26 cellular contexts compared by ENCODE assay signal in the genomic region with DNA sequence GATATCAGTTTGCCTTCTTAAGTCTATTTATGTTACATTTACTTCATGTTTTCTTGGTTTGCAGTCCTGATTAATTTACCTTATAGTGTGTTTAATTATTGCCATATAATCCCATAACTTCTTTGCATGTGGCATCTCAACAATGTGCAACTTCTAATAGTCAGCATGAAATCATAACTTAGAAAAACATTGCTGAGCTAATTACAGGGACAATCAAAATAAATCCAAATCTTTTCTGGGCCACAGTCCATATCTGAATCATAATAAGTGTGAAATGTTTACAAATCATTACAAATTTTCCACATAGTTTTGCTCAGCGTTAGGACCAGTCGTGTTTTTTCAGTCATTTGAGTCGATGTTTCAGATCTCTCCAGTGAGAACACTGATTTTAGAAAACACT. TPM values are rescaled to one million over a fixed set of nuclear protein-coding genes. Genes with fewer than 3 reads are reported as not detected.
DNase-seq lines count a peak whose midpoint lies in the region; ATAC-seq and TF ChIP-seq lines count a peak whose summit lies in the region.
"Had no signal": no experiment of that assay in that cellular context is flagged by ENCODE, and none has a peak within 500 bp of the region (broad histone marks: within the 10 kb centered on the region; RNA-seq: fewer than 3 reads in every experiment).

No MANE protein-coding gene starts in this region.

- H3K79me1 ChIP-seq in IMR-90 (ENCODE audit: low read depth in 1 of 2, low read length in 2 of 2): no peaks in the 10 kb centered on the region

- no peak overlapping the region for H3K4me3 Mint-ChIP-seq in CD4-positive, alpha-beta memory T cell
- H3K4me3 Mint-ChIP-seq: activated CD8-positive, alpha-beta T cell treated with anti-CD3 and anti-CD28 coated beads for 36 hours; activated naive CD4-positive, alpha-beta T cell treated with anti-CD3 and anti-CD28 coated beads, Interleukin-2, amount 50 U/mL, for 24 hours; activated T-cell treated with anti-CD3 and anti-CD28 coated beads, Interleukin-2, amount 50 U/mL, for 24 hours; neural progenitor cell; stimulated activated effector memory CD8-positive, alpha-beta T cell treated with anti-CD3 and anti-CD28 coated beads, Interleukin-12 subunit alpha, Interleukin-12 subunit beta, amount 100 ng/mL, for 72 hours had no signal

- H3K36me3 Mint-ChIP-seq in CD4-positive, alpha-beta memory T cell: no peaks in the 10 kb centered on the region
- H3K36me3 Mint-ChIP-seq: activated naive CD4-positive, alpha-beta T cell treated with anti-CD3 and anti-CD28 coated beads, Interleukin-2, amount 50 U/mL, for 24 hours; neural progenitor cell; stimulated activated effector memory CD8-positive, alpha-beta T cell treated with anti-CD3 and anti-CD28 coated beads, Interleukin-12 subunit alpha, Interleukin-12 subunit beta, amount 100 ng/mL, for 72 hours had no signal

- TF ChIP-seq CTCF in IMR-90 (conservative IDR thresholded peaks at IDR 0.05; ENCODE audit: low read depth, low read length) (no peak), mammary epithelial cell (conservative IDR thresholded peaks at IDR 0.05 in 1 of 2, IDR thresholded peaks at IDR 0.05 in 1 of 2; ENCODE audit: extremely low read depth in 1 of 2, insufficient read depth in 1 of 2, low read depth in 1 of 2, low read length in 2 of 2) (no peak), dorsolateral prefrontal cortex (IDR thresholded peaks at IDR 0.05 in 54 of 56, conservative IDR thresholded peaks at IDR 0.05 in 2 of 56; ENCODE audit: low read depth in 1 of 56, partially characterized antibody in 56 of 56) (no peak)

- peak overlapping the region; percentile 9 for H2AFZ ChIP-seq in ACC112 (ENCODE audit: low read length, unreplicated experiment)
- no peak overlapping the region for H2AFZ ChIP-seq in IMR-90 (replicated peaks; ENCODE audit: low read length, poor library complexity)
- no peak overlapping the region for H2AFZ ChIP-seq in mammary epithelial cell (ENCODE audit: low read depth, low read length)
- H2AFZ ChIP-seq: neural progenitor cell had no signal

- peak overlapping the region; percentile 98; the same call in 1 of the 2 replicates for H2BK120ac ChIP-seq in IMR-90 (ENCODE audit: low read depth, low read length)

- H3K4me3 ChIP-seq in ACC112 (ENCODE audit: low read depth, low read length): peak overlapping the region; percentile 3; the same call in 1 of the 2 replicates
- no peak overlapping the region for H3K4me3 ChIP-seq in IMR-90 (ENCODE audit: insufficient read depth, low read depth, low read length)
- no peak overlapping the region for H3K4me3 ChIP-seq in mammary epithelial cell (replicated peaks in 1 of 3; ENCODE audit: insufficient read depth in 1 of 3, low read depth in 2 of 3, low read length in 3 of 3)
- no peak overlapping the region for H3K4me3 ChIP-seq in dorsolateral prefrontal cortex
- no peak overlapping the region for H3K4me3 ChIP-seq in CD4-positive, alpha-beta memory T cell (ENCODE audit: low read length in 2 of 2)
- H3K4me3 ChIP-seq: gastrocnemius medialis, neural progenitor cell, thyroid gland had no signal

- no CpG with 5 or more reads among the region's 3 CpGs for WGBS in IMR-90 (ENCODE audit: extremely low coverage in 2 of 2, insufficient read length in 1 of 2), 2 experiments
- 32% methylated on average over 3 of the region's 3 CpGs for WGBS in mammary epithelial cell (ENCODE audit: low coverage, missing lambda C conversion rate)

- no peak overlapping the region; the same call in 2 of the 3 replicates for H2BK15ac ChIP-seq in IMR-90 (ENCODE audit: low read depth, low read length)

- H3K18ac ChIP-seq in IMR-90 (ENCODE audit: low read depth, low read length): peak overlapping the region; percentile 93; the same call in 1 of the 2 replicates

- H3K27me3 ChIP-seq in ACC112 (ENCODE audit: insufficient read depth, low read length) (no peaks in the 10 kb centered on the region), IMR-90 (ENCODE audit: control insufficient read depth, insufficient read depth, low read length) (no peaks in the 10 kb centered on the region), mammary epithelial cell (ENCODE audit: insufficient read depth, low read length) (no peaks in the 10 kb centered on the region), dorsolateral prefrontal cortex (no peaks in the 10 kb centered on the region)
- no peaks in the 10 kb centered on the region for H3K27me3 ChIP-seq in CD4-positive, alpha-beta memory T cell (ENCODE audit: insufficient read depth, low read length)
- H3K27me3 ChIP-seq: gastrocnemius medialis, neural progenitor cell, thyroid gland had no signal

- H3K27ac Mint-ChIP-seq in CD4-positive, alpha-beta memory T cell: no peak overlapping the region
- H3K27ac Mint-ChIP-seq: activated CD8-positive, alpha-beta T cell treated with anti-CD3 and anti-CD28 coated beads for 36 hours; activated naive CD4-positive, alpha-beta T cell treated with anti-CD3 and anti-CD28 coated beads, Interleukin-2, amount 50 U/mL, for 24 hours; activated T-cell treated with anti-CD3 and anti-CD28 coated beads, Interleukin-2, amount 50 U/mL, for 24 hours; neural progenitor cell; stimulated activated effector memory CD8-positive, alpha-beta T cell treated with anti-CD3 and anti-CD28 coated beads, Interleukin-12 subunit alpha, Interleukin-12 subunit beta, amount 100 ng/mL, for 72 hours had no signal

- 0 out of 2 replicates have a peak overlapping the region, but pooled peaks have one; percentile 1 for H2BK20ac ChIP-seq in IMR-90 (ENCODE audit: low read depth, low read length)

- H3K23ac ChIP-seq in IMR-90 (ENCODE audit: low read depth, low read length): no peak overlapping the region

- TF ChIP-seq RAD21 in IMR-90 (IDR thresholded peaks at IDR 0.05; ENCODE audit: low read length): no peak

- TF ChIP-seq POLR2A in IMR-90 (IDR thresholded peaks at IDR 0.05; ENCODE audit: low read depth, low read length): no peak

- in situ Hi-C loops in IMR-90 (cut with MboI; ENCODE audit: low sequenced_read_pairs) (no loop called here), mammary epithelial cell (cut with MboI; ENCODE audit: low sequenced_read_pairs in 2 of 2) (no loop called here)

- peaks cover 56% of the 10 kb centered on the region for H3K4me1 ChIP-seq in ACC112 (ENCODE audit: control insufficient read depth, insufficient read depth, low read length, unreplicated experiment)
- H3K4me1 ChIP-seq in IMR-90 (ENCODE audit: control insufficient read depth, insufficient read depth, low read length): peaks cover 18% of the 10 kb centered on the region
- H3K4me1 ChIP-seq in mammary epithelial cell (ENCODE audit: insufficient read depth, low read length): peaks cover 19% of the 10 kb centered on the region
- H3K4me1 ChIP-seq in CD4-positive, alpha-beta memory T cell (ENCODE audit: insufficient read depth, low read length): no peaks in the 10 kb centered on the region
- H3K4me1 ChIP-seq: gastrocnemius medialis had no signal

- intact Hi-C loops in IMR-90 (cut with micrococcal nuclease) (loop anchor here (10.0 kb wide), 1 partner anchor 179 kb away; the partner anchor contains the start of gene TMEM26), mammary epithelial cell (cut with micrococcal nuclease) (loop anchor here (10.0 kb wide), 1 partner anchor 271 kb away; the partner anchor contains the start of gene ARID5B), dorsolateral prefrontal cortex (cut with DNase I) (no loop called here)
- intact Hi-C loops in CD4-positive, alpha-beta memory T cell (cut with micrococcal nuclease): no loop called here

- no peak overlapping the region for H4K91ac ChIP-seq in IMR-90 (ENCODE audit: insufficient read depth, low read depth, low read length)

- H2AK9ac ChIP-seq in IMR-90 (replicated peaks; ENCODE audit: low read depth, low read length, poor library complexity): no peak overlapping the region

- CTCF ChIA-PET in IMR-90 (lab: Yijun Ruan, JAX) (no interaction called here), mammary epithelial cell (lab: Charles Lee; ENCODE audit: low non-redundant PET) (interaction anchor here (0.5 kb wide), 1 partner anchor 310 kb away, joined by 3 read pairs; no protein-coding TSS in a partner anchor)
- CTCF ChIA-PET in CD4-positive, alpha-beta memory T cell (lab: Charles Lee; ENCODE audit: partially characterized antibody): no interaction called here

- peak overlapping the region; percentile 89 for H2BK5ac ChIP-seq in IMR-90 (ENCODE audit: low read depth, low read length, poor library complexity, severe bottlenecking)

- H3K9me3 ChIP-seq in IMR-90 (ENCODE audit: control insufficient read depth, insufficient read depth, low read length) (no peaks in the 10 kb centered on the region), mammary epithelial cell (replicated peaks; ENCODE audit: insufficient read depth, low read length) (no peaks in the 10 kb centered on the region)
- H3K9me3 ChIP-seq in CD4-positive, alpha-beta memory T cell (ENCODE audit: control insufficient read depth in 1 of 2, low read length in 2 of 2): no peaks in the 10 kb centered on the region
- H3K9me3 ChIP-seq: gastrocnemius medialis, thyroid gland had no signal

- H3K4ac ChIP-seq in IMR-90 (ENCODE audit: low read depth, low read length): no peak overlapping the region; the same call in 1 of the 2 replicates

- H4K20me1 ChIP-seq in IMR-90 (ENCODE audit: insufficient read depth, low read length) (no peaks in the 10 kb centered on the region), mammary epithelial cell (ENCODE audit: insufficient read depth, low read length) (no peaks in the 10 kb centered on the region)

- peak; percentile 40 for ATAC-seq in IMR-90 (ENCODE audit: low read depth)
- ATAC-seq: activated CD8-positive, alpha-beta T cell treated with anti-CD3 and anti-CD28 coated beads for 36 hours; gastrocnemius medialis; left colon; Right ventricle myocardium inferior; stimulated activated effector memory CD8-positive, alpha-beta T cell treated with anti-CD3 and anti-CD28 coated beads, Interleukin-12 subunit alpha, Interleukin-12 subunit beta, amount 100 ng/mL, for 72 hours had no signal

- H3K27me3 Mint-ChIP-seq in CD4-positive, alpha-beta memory T cell: peaks cover 0 to 1% of the 10 kb centered on the region in 2 donors
- H3K27me3 Mint-ChIP-seq: activated naive CD4-positive, alpha-beta T cell treated with anti-CD3 and anti-CD28 coated beads, Interleukin-2, amount 50 U/mL, for 24 hours had no signal

- H3K56ac ChIP-seq in IMR-90 (ENCODE audit: extremely low read depth, insufficient read depth, low read length): no peak overlapping the region

- no peak overlapping the region for H4K5ac ChIP-seq in IMR-90 (ENCODE audit: low read depth, low read length)

- H3K4me2 ChIP-seq in IMR-90 (ENCODE audit: low read depth, low read length): 0 out of 2 replicates have a peak overlapping the region, but pooled peaks have one; percentile 5
- no peak overlapping the region for H3K4me2 ChIP-seq in mammary epithelial cell (ENCODE audit: insufficient read depth, low read depth, low read length)
- H3K4me2 ChIP-seq: neural progenitor cell had no signal

- BruUV-seq in IMR-90 (replicated peaks; lab: Mats Ljungman, UMichigan) (no TSS peak), mammary epithelial cell (replicated peaks; lab: Mats Ljungman, UMichigan) (no TSS peak)

- no peaks in the 10 kb centered on the region for H3K4me1 Mint-ChIP-seq in CD4-positive, alpha-beta memory T cell
- H3K4me1 Mint-ChIP-seq: activated naive CD4-positive, alpha-beta T cell treated with anti-CD3 and anti-CD28 coated beads, Interleukin-2, amount 50 U/mL, for 24 hours; stimulated activated effector memory CD8-positive, alpha-beta T cell treated with anti-CD3 and anti-CD28 coated beads, Interleukin-12 subunit alpha, Interleukin-12 subunit beta, amount 100 ng/mL, for 72 hours had no signal

- no peaks in the 10 kb centered on the region for H3K9me3 Mint-ChIP-seq in CD4-positive, alpha-beta memory T cell
- H3K9me3 Mint-ChIP-seq: activated CD8-positive, alpha-beta T cell treated with anti-CD3 and anti-CD28 coated beads for 36 hours; activated naive CD4-positive, alpha-beta T cell treated with anti-CD3 and anti-CD28 coated beads, Interleukin-2, amount 50 U/mL, for 24 hours; activated T-cell treated with anti-CD3 and anti-CD28 coated beads, Interleukin-2, amount 50 U/mL, for 24 hours; neural progenitor cell; stimulated activated effector memory CD8-positive, alpha-beta T cell treated with anti-CD3 and anti-CD28 coated beads, Interleukin-12 subunit alpha, Interleukin-12 subunit beta, amount 100 ng/mL, for 72 hours had no signal

- dilution Hi-C loops in IMR-90 (cut with HindIII; ENCODE audit: low sequenced_read_pairs, unreplicated experiment): no loop called here
- dilution Hi-C loops in mammary epithelial cell (cut with HindIII; ENCODE audit: low sequenced_read_pairs): no loop called here

- H3K14ac ChIP-seq in IMR-90 (replicated peaks; ENCODE audit: low read depth, low read length): no peak overlapping the region

- H3K9ac ChIP-seq in IMR-90 (ENCODE audit: low read depth, low read length): no peak overlapping the region
- H3K9ac ChIP-seq in mammary epithelial cell (ENCODE audit: insufficient read depth, low read length): no peak overlapping the region
- H3K9ac ChIP-seq: neural progenitor cell had no signal

- peaks cover 12% of the 10 kb centered on the region for H3K9me1 ChIP-seq in IMR-90 (ENCODE audit: insufficient read depth, low read length)

- no peak overlapping the region for H2AK5ac ChIP-seq in IMR-90 (ENCODE audit: low read depth, low read length)

- DNase-seq in IMR-90 (peak; percentile 68), mammary epithelial cell (peak; percentile 14), fibroblast of the conjunctiva (ENCODE audit: low read depth) (peak; percentile 21), dorsolateral prefrontal cortex (no peak), CD1c-positive myeloid dendritic cell (ENCODE audit: extremely low spot score) (no peak), SIG-M5 (lab: John Stamatoyannopoulos, UW) (no peak)
- DNase-seq in CD4-positive, alpha-beta memory T cell: no peak
- DNase-seq: activated CD8-positive, alpha-beta T cell treated with anti-CD3 and anti-CD28 coated beads for 36 hours; activated T-cell treated with anti-CD3 and anti-CD28 coated beads, Interleukin-2, amount 50 U/mL, for 24 hours; C1 segment of cervical spinal cord; DMS 273 treated with DMSO at 0.1 percent for 48 hours; effector CD4-positive, alpha-beta T cell; gastrocnemius medialis; left colon; NCI-H187; NCI-H446 treated with DMSO at 0.1 percent for 48 hours; NK-92 treated with Interleukin-12 subunit alpha and Interleukin-12 subunit beta, amount 100 ng/mL, for 24 hours; stimulated activated CD4-positive, alpha-beta T cell treated with anti-CD3 and anti-CD28 coated beads, Interleukin-15, amount 100 ng/mL, for 24 hours; thyroid gland had no signal

- H3K79me2 ChIP-seq in ACC112 (ENCODE audit: control insufficient read depth, insufficient read depth, low read length, unreplicated experiment): no peaks in the 10 kb centered on the region
- H3K79me2 ChIP-seq in mammary epithelial cell (ENCODE audit: insufficient read depth, low read length): no peaks in the 10 kb centered on the region

- H4K8ac ChIP-seq in IMR-90 (ENCODE audit: low read depth in 2 of 2, low read length in 2 of 2): no peak overlapping the region; a peak in 2 of 4 replicates

- POLR2A ChIA-PET in IMR-90 (lab: Charles Lee; ENCODE audit: unreplicated experiment): interaction anchor here (0.6 kb wide), 1 partner anchor 199 kb away, joined by 4 read pairs; no protein-coding TSS in a partner anchor
- POLR2A ChIA-PET in CD4-positive, alpha-beta memory T cell (lab: Charles Lee; ENCODE audit: partially characterized antibody): no interaction called here

- peak overlapping the region; percentile 78 for H3K27ac ChIP-seq in ACC112 (ENCODE audit: low read depth, low read length)
- no peak overlapping the region; the same call in 1 of the 2 replicates for H3K27ac ChIP-seq in IMR-90 (ENCODE audit: insufficient read depth, low read length)
- H3K27ac ChIP-seq in mammary epithelial cell (ENCODE audit: insufficient read depth, low read depth, low read length): no peak overlapping the region
- H3K27ac ChIP-seq in dorsolateral prefrontal cortex: no peak overlapping the region
- H3K27ac ChIP-seq in CD4-positive, alpha-beta memory T cell (ENCODE audit: low read depth, low read length): no peak overlapping the region
- H3K27ac ChIP-seq: gastrocnemius medialis, neural progenitor cell, thyroid gland, VCaP had no signal

- H3K36me3 ChIP-seq in ACC112 (ENCODE audit: insufficient read depth, low read length): no peaks in the 10 kb centered on the region
- no peaks in the 10 kb centered on the region for H3K36me3 ChIP-seq in IMR-90 (ENCODE audit: control insufficient read depth, insufficient read depth, low read length)
- no peaks in the 10 kb centered on the region for H3K36me3 ChIP-seq in mammary epithelial cell (ENCODE audit: insufficient read depth, low read length)
- H3K36me3 ChIP-seq in CD4-positive, alpha-beta memory T cell (ENCODE audit: insufficient read depth, low read length): no peaks in the 10 kb centered on the region
- H3K36me3 ChIP-seq: gastrocnemius medialis, neural progenitor cell, thyroid gland had no signal

RNA-seq across cellular contexts. Expression of gene CABCOCO1, which starts 29.1 kb away (rescaled TPM):
- total RNA-seq in IMR-90 (2012; rRNA removed) (under 0.01 and 0.18 TPM in 2 replicates), mammary epithelial cell (not detected), dorsolateral prefrontal cortex (10 to 100 TPM in 14 of 120 experiments, 1 to 10 TPM in 104, under 1 TPM in 2; 0.83 to 15.3 (median 4.9) TPM)
- polyA plus RNA-seq in IMR-90 (2012; rRNA removed) (0.19 and 0.31 TPM in 2 replicates), mammary epithelial cell (not detected)
- not detected in 2 replicates for polyA plus RNA-seq in IMR-90 (2012; cell fraction: cytosol; rRNA removed)
- polyA plus RNA-seq in IMR-90 (2012; cell fraction: nucleus; rRNA removed; ENCODE audit: low replicate concordance): not detected in 2 replicates
- not detected for polyA minus RNA-seq in mammary epithelial cell
- not detected for total RNA-seq in CD4-positive, alpha-beta memory T cell
- polyA plus RNA-seq in CD4-positive, alpha-beta memory T cell: not detected
- total RNA-seq: activated CD8-positive, alpha-beta T cell treated with anti-CD3 and anti-CD28 coated beads for 36 hours; gastrocnemius medialis; left colon; Right ventricle myocardium inferior; T-helper 1 cell treated with Interleukin-12 subunit alpha and Interleukin-12 subunit beta and Interleukin-4 antibody, amounts not matched to agents 30 ng/mL and 1 ng/mL, for 36 hours had no signal

Comparison
In these comparisons a context has a peak if more than half of its experiments do, and no peak if none do; other contexts are left out.
1. DNase-seq: peak in IMR-90 (single experiment), mammary epithelial cell (single experiment) and fibroblast of the conjunctiva (single experiment); none in dorsolateral prefrontal cortex (0 of 10), CD1c-positive myeloid dendritic cell (single experiment), CD4-positive, alpha-beta memory T cell (0 of 5) and SIG-M5 (single experiment).
2. intact Hi-C loops: an anchor here in IMR-90 (10.0 kb wide) and mammary epithelial cell (10.0 kb wide); none called in dorsolateral prefrontal cortex and CD4-positive, alpha-beta memory T cell.